Comparison of ENCODE assay signal across 12 cellular contexts in genomic region chr6:146915671-146916127, GRCh38.
DNase-seq lines count a peak whose midpoint lies in the region; ATAC-seq and TF ChIP-seq lines count a peak whose summit lies in the region.
"Had no signal": no experiment of that assay in that cellular context is flagged by ENCODE, and none has a peak within 500 bp of the region (broad histone marks: within the 10 kb centered on the region; RNA-seq: fewer than 3 reads in every experiment).

No MANE protein-coding gene starts in this region.

- no peaks in the 10 kb centered on the region for H3K9me3 Mint-ChIP-seq in activated CD4-positive, alpha-beta T cell treated with anti-CD3 and anti-CD28 coated beads for 36 hours (ENCODE audit: low read depth)
- H3K9me3 Mint-ChIP-seq: activated CD4-positive, alpha-beta T cell treated with anti-CD3 and anti-CD28 coated beads, Interleukin-2, amount 10 ng/mL, durations not matched to agents 7 days and 5 days had no signal

- no peak overlapping the region for H3K4me3 Mint-ChIP-seq in activated CD4-positive, alpha-beta T cell treated with anti-CD3 and anti-CD28 coated beads for 36 hours
- H3K4me3 Mint-ChIP-seq: activated CD4-positive, alpha-beta T cell treated with anti-CD3 and anti-CD28 coated beads, Interleukin-2, amount 10 ng/mL, durations not matched to agents 7 days and 5 days had no signal

- intact Hi-C loops in activated CD4-positive, alpha-beta T cell treated with anti-CD3 and anti-CD28 coated beads for 36 hours (cut with DNase I, micrococcal nuclease) = loop anchor here (2.0 kb wide), 2 partner anchors 59 to 63 kb away; no protein-coding TSS in a partner anchor

- peaks cover 5% of the 10 kb centered on the region for H3K27me3 Mint-ChIP-seq in activated CD4-positive, alpha-beta T cell treated with anti-CD3 and anti-CD28 coated beads for 36 hours
- H3K27me3 Mint-ChIP-seq: activated CD4-positive, alpha-beta T cell treated with anti-CD3 and anti-CD28 coated beads, Interleukin-2, amount 10 ng/mL, durations not matched to agents 7 days and 5 days had no signal

- H3K4me1 Mint-ChIP-seq in activated CD4-positive, alpha-beta T cell treated with anti-CD3 and anti-CD28 coated beads for 36 hours = peaks cover 21% of the 10 kb centered on the region

- no peak for TF ChIP-seq CTCF in foreskin fibroblast (IDR thresholded peaks at IDR 0.05; ENCODE audit: low read depth, low read length)

- no peak overlapping the region for H3K27ac Mint-ChIP-seq in activated CD4-positive, alpha-beta T cell treated with anti-CD3 and anti-CD28 coated beads for 36 hours
- H3K27ac Mint-ChIP-seq: activated CD4-positive, alpha-beta T cell treated with anti-CD3 and anti-CD28 coated beads, Interleukin-2, amount 10 ng/mL, durations not matched to agents 7 days and 5 days had no signal

- DNase-seq in activated CD4-positive, alpha-beta T cell treated with anti-CD3 and anti-CD28 coated beads for 36 hours = no peak
- DNase-seq in activated CD4-positive, alpha-beta T cell treated with anti-CD3 and anti-CD28 coated beads, Interleukin-2, amount 50 U/mL, for 4 hours = no peak
- DNase-seq in T1000 (lab: John Stamatoyannopoulos, UW) = peak; percentile 6
- DNase-seq in foreskin fibroblast = peak; percentile 62 to 70
- no peak for DNase-seq in NCI-H526 (lab: John Stamatoyannopoulos, UW)
- no peak for DNase-seq in NCI-H128 (lab: John Stamatoyannopoulos, UW; ENCODE audit: unreplicated experiment)
- DNase-seq: activated CD4-positive, alpha-beta T cell treated with anti-CD3 and anti-CD28 coated beads, Interleukin-2, amount 10 ng/mL, durations not matched to agents 7 days and 5 days; NCI-H69; pancreas had no signal

- CTCF ChIA-PET in activated CD4-positive, alpha-beta T cell treated with anti-CD3 and anti-CD28 coated beads for 36 hours (lab: Charles Lee) = no interaction called here

- H3K36me3 Mint-ChIP-seq in activated CD4-positive, alpha-beta T cell treated with anti-CD3 and anti-CD28 coated beads for 36 hours (ENCODE audit: low read depth) = no peaks in the 10 kb centered on the region

- POLR2A ChIA-PET in activated CD4-positive, alpha-beta T cell treated with anti-CD3 and anti-CD28 coated beads for 36 hours (lab: Charles Lee) = interaction anchor here (0.6 kb wide), 1 partner anchor 502 kb away, joined by 3 read pairs; no protein-coding TSS in a partner anchor

- peak; percentile 39 for ATAC-seq in activated CD4-positive, alpha-beta T cell treated with anti-CD3 and anti-CD28 coated beads for 36 hours
- ATAC-seq in HG02798 (IDR thresholded peaks at IDR 0.05; ENCODE audit: poor library complexity, unreplicated experiment) (no peak), GM18517 (IDR thresholded peaks at IDR 0.05; ENCODE audit: unreplicated experiment) (no peak)

- peak overlapping the region in 1 of 2 donors; percentile 40 for H3K4me3 ChIP-seq in foreskin fibroblast (ENCODE audit: low read depth in 1 of 2, low read length in 2 of 2)
- H3K4me3 ChIP-seq: BLaER1, pancreas had no signal

Comparison
In these comparisons a context has a peak if more than half of its experiments do, and no peak if none do; other contexts are left out.
1. DNase-seq: peak in T1000 (single experiment) and foreskin fibroblast (2 of 2); none in activated CD4-positive, alpha-beta T cell treated with anti-CD3 and anti-CD28 coated beads for 36 hours (single experiment), activated CD4-positive, alpha-beta T cell treated with anti-CD3 and anti-CD28 coated beads, Interleukin-2, amount 50 U/mL, for 4 hours (0 of 2), NCI-H526 (0 of 2) and NCI-H128 (single experiment).